21 cellular contexts compared by ENCODE assay signal in genomic region chr14:32436993-32437392, GRCh38.
DNase-seq lines count a peak whose midpoint lies in the region; ATAC-seq and TF ChIP-seq lines count a peak whose summit lies in the region.
"Had no signal": no experiment of that assay in that cellular context is flagged by ENCODE, and none has a peak within 500 bp of the region (broad histone marks: within the 10 kb centered on the region; RNA-seq: fewer than 3 reads in every experiment).

No MANE protein-coding gene starts in this region.

- no peaks in the 10 kb centered on the region for H3K79me2 ChIP-seq in SK-N-SH (ENCODE audit: insufficient read depth)

- TF ChIP-seq CTCF in coronary artery (IDR thresholded peaks at IDR 0.05): no peak
- TF ChIP-seq CTCF in gastroesophageal sphincter (IDR thresholded peaks at IDR 0.05): no peak
- TF ChIP-seq CTCF in SK-N-SH (IDR thresholded peaks at IDR 0.05): no peak

- WGBS in gastroesophageal sphincter (ENCODE audit: low coverage in 1 of 2), 2 donors: 50 to 80% methylated on average over 1 of the region's 1 CpG
- 54 to 76% methylated on average over 1 of the region's 1 CpG for WGBS in aorta, 2 donors
- WGBS in SK-N-SH (ENCODE audit: low lambda C conversion rate): 100% methylated on average over 1 of the region's 1 CpG

- ATAC-seq in gastroesophageal sphincter: no peak
- ATAC-seq in aorta (ENCODE audit: low FRiP score): no peak
- ATAC-seq in GM18502 (IDR thresholded peaks at IDR 0.05; ENCODE audit: poor library complexity, unreplicated experiment): no peak
- ATAC-seq: Panc1 had no signal

- H3K27ac ChIP-seq in coronary artery (peak overlapping the region in 1 of 2 donors; percentile 64), gastroesophageal sphincter (peak overlapping the region; percentile 37 to 81 (median 72)), rectal smooth muscle tissue (ENCODE audit: low read depth, low read length) (peak overlapping the region; percentile 16), aorta (ENCODE audit: low read depth in 1 of 2, low read length in 2 of 2) (peak overlapping the region; percentile 39), SK-N-SH (ENCODE audit: low read depth in 2 of 2, low read length in 1 of 2) (no peak overlapping the region)
- H3K27ac ChIP-seq: GM23248, SJCRH30 had no signal

- H3K27me3 ChIP-seq in gastroesophageal sphincter (no peaks in the 10 kb centered on the region), rectal smooth muscle tissue (ENCODE audit: control insufficient read depth, insufficient read depth, low read length) (no peaks in the 10 kb centered on the region), aorta (ENCODE audit: control insufficient read depth in 1 of 2, insufficient read depth in 2 of 2, low read length in 1 of 2) (no peaks in the 10 kb centered on the region), SK-N-SH (ENCODE audit: insufficient read depth) (no peaks in the 10 kb centered on the region)
- H3K27me3 ChIP-seq: SJCRH30 had no signal

- DNase-seq in coronary artery (ENCODE audit: low spot score) (no peak), aorta (no peak), cerebellum (ENCODE audit: low spot score) (no peak), SK-N-SH (no peak)
- DNase-seq in stimulated activated CD8-positive, alpha-beta memory T cell treated with anti-CD3 and anti-CD28 coated beads, Interleukin-4, amount 100 ng/mL, for 48 hours: no peak
- DNase-seq: CD4-positive, CD25-positive, alpha-beta regulatory T cell; DMS79; GM23248; KG1; NCI-H1105; NCI-H146; NCI-H2029; NCI-H2227 treated with DMSO at 0.1 percent for 48 hours; NCI-H510A; NCI-H774; SJCRH30 had no signal

- POLR2A ChIA-PET in SK-N-SH (lab: Yijun Ruan, JAX): no interaction called here

- H3K9me2 ChIP-seq in SK-N-SH: no peaks in the 10 kb centered on the region

- CTCF ChIA-PET in SK-N-SH (lab: Yijun Ruan, JAX): interaction anchor here (1.1 to 1.3 kb wide), 2 partner anchors 10 to 123 kb away, joined by 3 to 4 read pairs; no protein-coding TSS in a partner anchor

- intact Hi-C loops in aorta (cut with DNase I): loop anchor here (5.0 to 10.0 kb wide), 2 partner anchors 68 to 70 kb away; no protein-coding TSS in a partner anchor

- H4K20me1 ChIP-seq in SK-N-SH (ENCODE audit: insufficient read depth): no peaks in the 10 kb centered on the region

- no peak for TF ChIP-seq RAD21 in SK-N-SH (IDR thresholded peaks at IDR 0.05; ENCODE audit: low read length)

- no peaks in the 10 kb centered on the region for H3K9me3 ChIP-seq in gastroesophageal sphincter
- no peaks in the 10 kb centered on the region for H3K9me3 ChIP-seq in aorta (ENCODE audit: control insufficient read depth, low read length)
- no peaks in the 10 kb centered on the region for H3K9me3 ChIP-seq in SK-N-SH
- H3K9me3 ChIP-seq: HAP-1, SJCRH30 had no signal

- H3K9ac ChIP-seq in rectal smooth muscle tissue (ENCODE audit: low read length) (no peak overlapping the region), SK-N-SH (no peak overlapping the region)
- H3K9ac ChIP-seq: GM23248 had no signal

- H3K36me3 ChIP-seq in gastroesophageal sphincter (no peaks in the 10 kb centered on the region), rectal smooth muscle tissue (ENCODE audit: control insufficient read depth, insufficient read depth, low read length) (no peaks in the 10 kb centered on the region), aorta (ENCODE audit: control insufficient read depth in 1 of 2, insufficient read depth in 2 of 2, low read length in 1 of 2) (no peaks in the 10 kb centered on the region), SK-N-SH (replicated peaks in 1 of 2; ENCODE audit: control insufficient read depth in 1 of 2, insufficient read depth in 2 of 2, low read length in 1 of 2) (peaks cover 0 to 3% of the 10 kb centered on the region in 2 experiments)
- H3K36me3 ChIP-seq: HAP-1, SJCRH30 had no signal

- H3F3A ChIP-seq in SK-N-SH (replicated peaks; ENCODE audit: insufficient read depth): peaks cover 2% of the 10 kb centered on the region

- TF ChIP-seq EP300 in gastroesophageal sphincter (IDR thresholded peaks at IDR 0.05) (no peak), SK-N-SH (IDR thresholded peaks at IDR 0.05; ENCODE audit: borderline replicate concordance in 1 of 2, low read depth in 1 of 2, low read length in 1 of 2) (no peak)

- no peak for TF ChIP-seq POLR2A in gastroesophageal sphincter (IDR thresholded peaks at IDR 0.05)

- H3K4me1 ChIP-seq in gastroesophageal sphincter (peaks cover 0 to 58% (median 4%) of the 10 kb centered on the region in 3 donors), rectal smooth muscle tissue (ENCODE audit: control insufficient read depth, insufficient read depth, low read length) (peaks cover 13% of the 10 kb centered on the region), aorta (ENCODE audit: control insufficient read depth in 1 of 2, insufficient read depth in 2 of 2, low read length in 2 of 2) (peaks cover 6 to 13% of the 10 kb centered on the region in 2 donors), SK-N-SH (ENCODE audit: control insufficient read depth in 1 of 2, insufficient read depth in 2 of 2, low read depth in 1 of 2, low read length in 1 of 2) (peaks cover 0 to 22% of the 10 kb centered on the region in 2 experiments; a peak in 2 of 4 replicates)

- H3K4me3 ChIP-seq in coronary artery: peak overlapping the region; percentile 65
- no peak overlapping the region for H3K4me3 ChIP-seq in gastroesophageal sphincter
- H3K4me3 ChIP-seq in rectal smooth muscle tissue (ENCODE audit: low read length): no peak overlapping the region
- no peak overlapping the region for H3K4me3 ChIP-seq in aorta (ENCODE audit: low read length in 2 of 2)
- H3K4me3 ChIP-seq in SK-N-SH (ENCODE audit: low read depth in 2 of 2, low read length in 1 of 2): no peak overlapping the region
- H3K4me3 ChIP-seq: GM23248, HAP-1, SJCRH30 had no signal

- H3K4me2 ChIP-seq in SK-N-SH: no peak overlapping the region

- H2AFZ ChIP-seq in SK-N-SH (ENCODE audit: low read depth): no peak overlapping the region
- H2AFZ ChIP-seq: GM23248 had no signal

TF ChIP-seq in SK-N-SH, 30 proteins besides CTCF, POLR2A, EP300 and RAD21:
- TF ChIP-seq SMC3 (IDR thresholded peaks at IDR 0.05; ENCODE audit: low read depth, low read length): no peak
- no peak for TF ChIP-seq TCF12 (IDR thresholded peaks at IDR 0.05)
- no peak for TF ChIP-seq MAX (IDR thresholded peaks at IDR 0.05; ENCODE audit: low read depth)
- no peak for TF ChIP-seq RCOR1 (IDR thresholded peaks at IDR 0.05; ENCODE audit: low read length)
- no peak for TF ChIP-seq ZBTB33 (IDR thresholded peaks at IDR 0.05; ENCODE audit: borderline replicate concordance, low read depth)
- TF ChIP-seq FOXJ3 (CRISPR knock-in tag; IDR thresholded peaks at IDR 0.05): no peak
- no peak for TF ChIP-seq MXI1 (IDR thresholded peaks at IDR 0.05; ENCODE audit: low read depth, low read length)
- no peak for TF ChIP-seq CHD2 (IDR thresholded peaks at IDR 0.05; ENCODE audit: low read length, partially characterized antibody)
- no peak for TF ChIP-seq USF1 (IDR thresholded peaks at IDR 0.05; ENCODE audit: borderline replicate concordance, low read depth)
- no peak for TF ChIP-seq YY1 (IDR thresholded peaks at IDR 0.05; ENCODE audit: low read depth)

Comparison
In these comparisons a context has a peak if more than half of its experiments do, and no peak if none do; other contexts are left out.
1. H3K27ac ChIP-seq: peak in gastroesophageal sphincter (4 of 4), rectal smooth muscle tissue (single experiment) and aorta (2 of 2); none in SK-N-SH (0 of 2).